Comparison of ENCODE assay signal across 11 cellular contexts in the genomic region with DNA sequence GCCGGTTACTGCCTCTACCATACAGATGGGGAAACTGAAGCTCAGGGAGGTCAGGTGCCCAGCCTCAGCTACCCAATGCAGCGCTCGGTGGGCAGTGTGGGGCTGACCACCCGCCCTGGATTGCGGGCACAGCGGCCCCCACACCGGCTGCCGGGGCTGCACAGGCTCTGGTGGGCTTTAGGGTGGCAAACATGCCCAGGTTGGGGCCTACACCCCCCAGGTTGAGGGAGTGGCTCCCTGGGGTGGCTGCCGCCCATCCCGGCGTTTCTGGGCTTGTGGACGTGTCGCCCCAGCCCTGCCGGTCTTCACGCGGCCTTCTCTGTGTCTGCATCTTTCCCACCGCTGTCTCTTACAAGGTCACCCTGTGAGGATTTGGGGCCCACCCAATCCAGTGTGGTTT. TPM values are rescaled to one million over a fixed set of nuclear protein-coding genes. Genes with fewer than 3 reads are reported as not detected.
"Had no signal": no experiment of that assay in that cellular context is flagged by ENCODE, and none has a peak within 500 bp of the region (broad histone marks: within the 10 kb centered on the region; RNA-seq: fewer than 3 reads in every experiment).

No MANE protein-coding gene starts in this region.

- H3K4me2 ChIP-seq: GM23338 had no signal

- ATAC-seq: HCT116 had no signal

- H3K36me3 ChIP-seq: HAP-1 had no signal

- H2AFZ ChIP-seq: GM23248, GM23338 had no signal

- H3K4me3 Mint-ChIP-seq: GM23338, H9, HFFc6 had no signal

- FAIRE-seq: H54 had no signal

- H3K4me3 ChIP-seq: GM23248, GM23338, HAP-1 had no signal

- H3K9me3 ChIP-seq: HAP-1 had no signal

- H3K9me3 Mint-ChIP-seq: GM23338, H9, HFFc6 had no signal

- H3K27ac Mint-ChIP-seq: GM23338, H9, HFFc6 had no signal

- H3K4me1 ChIP-seq: HAP-1 had no signal

- DNase-seq: GM23248, GOT3, H7, H9, HCEC 1CT, HFFc6 had no signal

- H3K4me1 Mint-ChIP-seq: GM23338, H9 had no signal

- H3K9ac ChIP-seq: GM23248 had no signal

- H3K27ac ChIP-seq: GM23248 had no signal

RNA-seq across cellular contexts. Expression of a gene that starts 40.9 kb away (rescaled TPM):
- total RNA-seq: GM23248, H4, HFFc6 had no signal
- polyA plus RNA-seq: GM23248 had no signal
